In the genomic region with DNA sequence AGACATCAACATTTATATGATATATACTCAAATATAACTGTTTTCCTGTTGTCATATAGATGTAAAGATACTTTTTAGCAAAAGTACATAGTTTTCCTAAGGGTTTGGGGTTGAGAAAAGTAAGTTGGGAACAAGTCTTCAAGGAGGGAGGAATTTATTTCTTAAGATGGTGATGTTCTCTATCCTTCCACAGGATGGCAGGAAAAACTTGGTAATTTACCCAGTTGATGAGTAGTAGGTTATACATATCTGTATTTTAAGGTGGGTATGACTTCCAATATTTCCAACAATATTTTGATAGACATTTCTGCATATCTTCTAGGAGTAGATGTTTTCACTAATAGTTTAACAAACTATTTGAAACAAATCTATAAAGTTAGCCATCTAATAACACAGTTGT, we compare ENCODE assay signal across 20 cellular contexts.
A peak's percentile ranks its signal among the peaks of the same experiment; 100 is the strongest.
DNase-seq lines count a peak whose midpoint lies in the region; ATAC-seq, FAIRE-seq and TF ChIP-seq lines count a peak whose summit lies in the region.
"Had no signal": no experiment of that assay in that cellular context is flagged by ENCODE, and none has a peak within 500 bp of the region (broad histone marks: within the 10 kb centered on the region; RNA-seq: fewer than 3 reads in every experiment).

No MANE protein-coding gene starts in this region.

- no peaks in the 10 kb centered on the region for H3K79me2 ChIP-seq in keratinocyte (ENCODE audit: control insufficient read depth, insufficient read depth, low read length)

- ATAC-seq in WTC11: peak; percentile 56
- ATAC-seq: activated CD4-positive, alpha-beta T cell treated with anti-CD3 and anti-CD28 coated beads for 36 hours; left ventricle myocardium superior; naive thymus-derived CD8-positive, alpha-beta T cell had no signal

- no peak overlapping the region for H3K4me2 ChIP-seq in keratinocyte (ENCODE audit: control insufficient read depth, extremely low read depth, insufficient read depth, low read depth, low read length)

- no peak overlapping the region for H2AFZ ChIP-seq in keratinocyte (ENCODE audit: control insufficient read depth, low read length)

- TF ChIP-seq CTCF in C4-2B (conservative IDR thresholded peaks at IDR 0.05) (peak; percentile 25), WTC11 (IDR thresholded peaks at IDR 0.05) (no peak), keratinocyte (optimal IDR thresholded peaks at IDR 0.05 in 1 of 3, IDR thresholded peaks at IDR 0.05 in 1 of 3, conservative IDR thresholded peaks at IDR 0.05 in 1 of 3; ENCODE audit: extremely low read depth in 1 of 3, insufficient read depth in 2 of 3, low read length in 3 of 3) (peak in 2 of 3 experiments; percentile 3 to 11)

- peaks cover 8% of the 10 kb centered on the region for H3K36me3 Mint-ChIP-seq in WTC11
- H3K36me3 Mint-ChIP-seq in activated T-helper 1 cell treated with anti-CD3 and anti-CD28 coated beads, Interleukin-12 subunit alpha, Interleukin-12 subunit beta, Interleukin-2, Interleukin-4 antibody, amounts not matched to agents 30 ng/mL and 10 ng/mL and 1 ng/mL, durations not matched to agents 14 hours and 24 hours and 36 hours (ENCODE audit: low read depth): no peaks in the 10 kb centered on the region
- H3K36me3 Mint-ChIP-seq: activated naive CD8-positive, alpha-beta T cell treated with anti-CD3 and anti-CD28 coated beads, Interleukin-2, amount 10 ng/mL, durations not matched to agents 7 days and 5 days; naive thymus-derived CD8-positive, alpha-beta T cell had no signal

- intact Hi-C loops in activated T-helper 1 cell treated with anti-CD3 and anti-CD28 coated beads, Interleukin-12 subunit alpha, Interleukin-12 subunit beta, Interleukin-2, Interleukin-4 antibody, amounts not matched to agents 30 ng/mL and 10 ng/mL and 1 ng/mL, durations not matched to agents 14 hours and 24 hours and 36 hours (cut with micrococcal nuclease): no loop called here

- FAIRE-seq in HTR-8/SVneo (lab: Jason Lieb, UNC) (no peak), keratinocyte (lab: Jason Lieb, UNC) (no peak)
- FAIRE-seq: GM18507, GM19239 had no signal

- DNase-seq in HTR-8/SVneo (ENCODE audit: insufficient read length, low spot score): peak; percentile 2
- no peak for DNase-seq in WTC11 (ENCODE audit: low spot score)
- no peak for DNase-seq in keratinocyte (ENCODE audit: low read depth, low spot score)
- no peak for DNase-seq in activated CD4-positive, alpha-beta T cell treated with anti-CD3 and anti-CD28 coated beads for 48 hours
- DNase-seq in glomerular visceral epithelial cell (ENCODE audit: extremely low spot score): no peak
- DNase-seq in activated T-helper 1 cell treated with anti-CD3 and anti-CD28 coated beads, Interleukin-12 subunit alpha, Interleukin-12 subunit beta, Interleukin-2, Interleukin-4 antibody, amounts not matched to agents 30 ng/mL and 10 ng/mL and 1 ng/mL, durations not matched to agents 14 hours and 24 hours and 36 hours (ENCODE audit: low spot score): no peak
- DNase-seq in activated T-cell treated with anti-CD3 and anti-CD28 coated beads for 4 hours: no peak
- DNase-seq: activated CD4-positive, alpha-beta T cell treated with anti-CD3 and anti-CD28 coated beads for 36 hours; activated naive CD8-positive, alpha-beta T cell treated with anti-CD3 and anti-CD28 coated beads, Interleukin-2, amount 10 ng/mL, durations not matched to agents 7 days and 5 days; activated T-cell treated with anti-CD3 and anti-CD28 coated beads, Interleukin-2, amount 50 U/mL, for 1 hour; CD8-positive, alpha-beta memory T cell; left ventricle myocardium superior; naive thymus-derived CD8-positive, alpha-beta T cell; NCI-H1694; RPMI8226; tibial artery had no signal

- H3K27ac ChIP-seq in C4-2B (no peak overlapping the region), keratinocyte (ENCODE audit: control insufficient read depth, insufficient read depth, low read length) (no peak overlapping the region)
- H3K27ac ChIP-seq: epithelial cell of prostate, tibial artery had no signal

- H3K27me3 Mint-ChIP-seq in WTC11 (ENCODE audit: low read depth): peaks cover 3% of the 10 kb centered on the region; the same call in 1 of the 2 replicates
- H3K27me3 Mint-ChIP-seq in activated T-helper 1 cell treated with anti-CD3 and anti-CD28 coated beads, Interleukin-12 subunit alpha, Interleukin-12 subunit beta, Interleukin-2, Interleukin-4 antibody, amounts not matched to agents 30 ng/mL and 10 ng/mL and 1 ng/mL, durations not matched to agents 14 hours and 24 hours and 36 hours (ENCODE audit: insufficient read depth): no peaks in the 10 kb centered on the region
- H3K27me3 Mint-ChIP-seq: activated CD4-positive, alpha-beta T cell treated with anti-CD3 and anti-CD28 coated beads for 36 hours; activated naive CD8-positive, alpha-beta T cell treated with anti-CD3 and anti-CD28 coated beads, Interleukin-2, amount 10 ng/mL, durations not matched to agents 7 days and 5 days; CD8-positive, alpha-beta memory T cell had no signal

- no peaks in the 10 kb centered on the region for H3K4me1 Mint-ChIP-seq in WTC11
- no peaks in the 10 kb centered on the region for H3K4me1 Mint-ChIP-seq in activated T-helper 1 cell treated with anti-CD3 and anti-CD28 coated beads, Interleukin-12 subunit alpha, Interleukin-12 subunit beta, Interleukin-2, Interleukin-4 antibody, amounts not matched to agents 30 ng/mL and 10 ng/mL and 1 ng/mL, durations not matched to agents 14 hours and 24 hours and 36 hours (ENCODE audit: low read depth)
- H3K4me1 Mint-ChIP-seq: activated CD4-positive, alpha-beta T cell treated with anti-CD3 and anti-CD28 coated beads for 36 hours; activated naive CD8-positive, alpha-beta T cell treated with anti-CD3 and anti-CD28 coated beads, Interleukin-2, amount 10 ng/mL, durations not matched to agents 7 days and 5 days; CD8-positive, alpha-beta memory T cell; naive thymus-derived CD8-positive, alpha-beta T cell had no signal

- CTCF ChIA-PET in WTC11 (lab: Charles Lee): no interaction called here

- no peaks in the 10 kb centered on the region for H3K27me3 ChIP-seq in keratinocyte (ENCODE audit: control insufficient read depth, extremely low read depth, insufficient read depth, low read length)
- H3K27me3 ChIP-seq: tibial artery had no signal

- H4K20me1 ChIP-seq in keratinocyte (ENCODE audit: control insufficient read depth, extremely low read depth, insufficient read depth, low read length): no peaks in the 10 kb centered on the region

- H3K36me3 ChIP-seq in keratinocyte (ENCODE audit: control insufficient read depth in 2 of 2, extremely low read depth in 1 of 2, insufficient read depth in 2 of 2, low read length in 2 of 2): no peaks in the 10 kb centered on the region
- H3K36me3 ChIP-seq: tibial artery had no signal

- POLR2A ChIA-PET in WTC11 (lab: Charles Lee): no interaction called here

- no peaks in the 10 kb centered on the region for H3K9me1 ChIP-seq in keratinocyte (ENCODE audit: control insufficient read depth, extremely low read depth, insufficient read depth, low read length)

- no peak overlapping the region for H3K4me3 ChIP-seq in keratinocyte (ENCODE audit: control insufficient read depth in 2 of 3, extremely low read depth in 1 of 3, insufficient read depth in 2 of 3, low read depth in 1 of 3, low read length in 3 of 3)
- H3K4me3 ChIP-seq: tibial artery had no signal

- no peak overlapping the region for H3K4me3 Mint-ChIP-seq in WTC11
- no peak overlapping the region for H3K4me3 Mint-ChIP-seq in activated T-helper 1 cell treated with anti-CD3 and anti-CD28 coated beads, Interleukin-12 subunit alpha, Interleukin-12 subunit beta, Interleukin-2, Interleukin-4 antibody, amounts not matched to agents 30 ng/mL and 10 ng/mL and 1 ng/mL, durations not matched to agents 14 hours and 24 hours and 36 hours
- H3K4me3 Mint-ChIP-seq: activated CD4-positive, alpha-beta T cell treated with anti-CD3 and anti-CD28 coated beads for 36 hours; activated naive CD8-positive, alpha-beta T cell treated with anti-CD3 and anti-CD28 coated beads, Interleukin-2, amount 10 ng/mL, durations not matched to agents 7 days and 5 days; CD8-positive, alpha-beta memory T cell; naive thymus-derived CD8-positive, alpha-beta T cell had no signal

- H3K27ac Mint-ChIP-seq in WTC11: no peak overlapping the region
- H3K27ac Mint-ChIP-seq in activated T-helper 1 cell treated with anti-CD3 and anti-CD28 coated beads, Interleukin-12 subunit alpha, Interleukin-12 subunit beta, Interleukin-2, Interleukin-4 antibody, amounts not matched to agents 30 ng/mL and 10 ng/mL and 1 ng/mL, durations not matched to agents 14 hours and 24 hours and 36 hours: no peak overlapping the region
- H3K27ac Mint-ChIP-seq: activated CD4-positive, alpha-beta T cell treated with anti-CD3 and anti-CD28 coated beads for 36 hours; activated naive CD8-positive, alpha-beta T cell treated with anti-CD3 and anti-CD28 coated beads, Interleukin-2, amount 10 ng/mL, durations not matched to agents 7 days and 5 days; CD8-positive, alpha-beta memory T cell; naive thymus-derived CD8-positive, alpha-beta T cell had no signal

- no peaks in the 10 kb centered on the region for H3K9me3 ChIP-seq in keratinocyte (ENCODE audit: control insufficient read depth, low read depth, low read length)
- H3K9me3 ChIP-seq: tibial artery had no signal

- dilution Hi-C loops in keratinocyte (cut with MboI; ENCODE audit: extremely low pct_ligation_motif_present, low sequenced_read_pairs): no loop called here

- H3K4me1 ChIP-seq in keratinocyte (ENCODE audit: control insufficient read depth, extremely low read depth, insufficient read depth, low read length): no peaks in the 10 kb centered on the region
- H3K4me1 ChIP-seq: tibial artery had no signal

- no peak overlapping the region for H3K9ac ChIP-seq in keratinocyte (ENCODE audit: control insufficient read depth, extremely low read depth, insufficient read depth, low read length)

- peaks cover 16% of the 10 kb centered on the region for H3K9me3 Mint-ChIP-seq in WTC11
- H3K9me3 Mint-ChIP-seq in activated T-helper 1 cell treated with anti-CD3 and anti-CD28 coated beads, Interleukin-12 subunit alpha, Interleukin-12 subunit beta, Interleukin-2, Interleukin-4 antibody, amounts not matched to agents 30 ng/mL and 10 ng/mL and 1 ng/mL, durations not matched to agents 14 hours and 24 hours and 36 hours: no peaks in the 10 kb centered on the region
- H3K9me3 Mint-ChIP-seq: activated naive CD8-positive, alpha-beta T cell treated with anti-CD3 and anti-CD28 coated beads, Interleukin-2, amount 10 ng/mL, durations not matched to agents 7 days and 5 days had no signal

TF ChIP-seq in WTC11, 78 proteins besides CTCF, POLR2A, EP300 and RAD21 (continues in another document):
- TF ChIP-seq, protein P1, sequence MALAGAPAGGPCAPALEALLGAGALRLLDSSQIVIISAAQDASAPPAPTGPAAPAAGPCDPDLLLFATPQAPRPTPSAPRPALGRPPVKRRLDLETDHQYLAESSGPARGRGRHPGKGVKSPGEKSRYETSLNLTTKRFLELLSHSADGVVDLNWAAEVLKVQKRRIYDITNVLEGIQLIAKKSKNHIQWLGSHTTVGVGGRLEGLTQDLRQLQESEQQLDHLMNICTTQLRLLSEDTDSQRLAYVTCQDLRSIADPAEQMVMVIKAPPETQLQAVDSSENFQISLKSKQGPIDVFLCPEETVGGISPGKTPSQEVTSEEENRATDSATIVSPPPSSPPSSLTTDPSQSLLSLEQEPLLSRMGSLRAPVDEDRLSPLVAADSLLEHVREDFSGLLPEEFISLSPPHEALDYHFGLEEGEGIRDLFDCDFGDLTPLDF (CRISPR knock-in tag; IDR thresholded peaks at IDR 0.05): no peak
- TF ChIP-seq ETV6 (CRISPR knock-in tag; IDR thresholded peaks at IDR 0.05) (no peak), GRHL2 (CRISPR knock-in tag; IDR thresholded peaks at IDR 0.05; ENCODE audit: insufficient replicate concordance, severe bottlenecking) (no peak)
